Comparison of ENCODE assay signal across 18 cellular contexts in the genomic region with DNA sequence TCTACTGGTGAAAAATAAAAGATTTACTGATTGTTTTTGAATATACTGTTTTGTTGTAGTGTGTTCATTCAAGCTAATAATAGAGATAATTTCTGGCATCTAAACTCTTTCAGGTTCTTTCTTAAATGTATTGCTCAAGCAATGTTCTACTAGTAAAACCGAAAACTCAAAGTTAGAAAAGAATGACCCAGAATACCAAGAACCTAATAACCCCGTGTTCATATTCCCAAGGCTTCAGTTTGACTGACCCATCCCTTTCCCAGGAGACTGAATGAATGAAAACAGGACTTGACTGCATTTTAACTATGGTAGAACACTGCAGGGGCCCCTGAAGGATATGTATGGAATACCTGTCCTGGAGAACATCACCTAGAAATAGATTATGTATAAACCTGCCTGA.
DNase-seq lines count a peak whose midpoint lies in the region; ATAC-seq and TF ChIP-seq lines count a peak whose summit lies in the region.
"Had no signal": no experiment of that assay in that cellular context is flagged by ENCODE, and none has a peak within 500 bp of the region (broad histone marks: within the 10 kb centered on the region; RNA-seq: fewer than 3 reads in every experiment).

No MANE protein-coding gene starts in this region.

- no peak for TF ChIP-seq RAD21 in SK-N-SH (IDR thresholded peaks at IDR 0.05; ENCODE audit: low read length)

- no peaks in the 10 kb centered on the region for H3K4me1 Mint-ChIP-seq in MCF 10A (ENCODE audit: insufficient read depth, unreplicated experiment)

- no peak for TF ChIP-seq CTCF in breast epithelium (IDR thresholded peaks at IDR 0.05)
- TF ChIP-seq CTCF in MCF 10A (IDR thresholded peaks at IDR 0.05; ENCODE audit: unreplicated experiment) = no peak
- no peak for TF ChIP-seq CTCF in ascending aorta (IDR thresholded peaks at IDR 0.05)
- TF ChIP-seq CTCF in suprapubic skin (IDR thresholded peaks at IDR 0.05) = no peak
- TF ChIP-seq CTCF in vagina (IDR thresholded peaks at IDR 0.05) = no peak
- TF ChIP-seq CTCF in SK-N-SH (IDR thresholded peaks at IDR 0.05) = no peak

- no peaks in the 10 kb centered on the region for H3K9me3 Mint-ChIP-seq in MCF 10A (ENCODE audit: unreplicated experiment)
- H3K9me3 Mint-ChIP-seq: GM23338 had no signal

- no peaks in the 10 kb centered on the region for H3F3A ChIP-seq in SK-N-SH (replicated peaks; ENCODE audit: insufficient read depth)

- H3K4me1 ChIP-seq in breast epithelium (peaks cover 0 to 4% of the 10 kb centered on the region in 2 donors), ascending aorta (peaks cover 0 to 14% of the 10 kb centered on the region in 2 donors), suprapubic skin (peaks cover 38% of the 10 kb centered on the region), vagina (peaks cover 10% of the 10 kb centered on the region), SK-N-SH (ENCODE audit: control insufficient read depth in 1 of 2, insufficient read depth in 2 of 2, low read depth in 1 of 2, low read length in 1 of 2) (no peaks in the 10 kb centered on the region; a peak in 1 of 4 replicates)
- H3K4me1 ChIP-seq: A549 had no signal

- no peak overlapping the region for H3K27ac Mint-ChIP-seq in MCF 10A (ENCODE audit: low read depth, unreplicated experiment)
- H3K27ac Mint-ChIP-seq: CD4-positive, alpha-beta T cell; GM23338 had no signal

- TF ChIP-seq POLR2A in breast epithelium (IDR thresholded peaks at IDR 0.05) (no peak), suprapubic skin (IDR thresholded peaks at IDR 0.05) (no peak), vagina (IDR thresholded peaks at IDR 0.05) (no peak)

- no peak overlapping the region for H3K4me3 Mint-ChIP-seq in MCF 10A (ENCODE audit: unreplicated experiment)
- H3K4me3 Mint-ChIP-seq: CD4-positive, alpha-beta T cell; GM23338 had no signal

- no peaks in the 10 kb centered on the region for H3K9me2 ChIP-seq in SK-N-SH

- H3K36me3 Mint-ChIP-seq in MCF 10A (ENCODE audit: insufficient read depth, unreplicated experiment) = no peaks in the 10 kb centered on the region

- no peak overlapping the region for H3K9ac ChIP-seq in SK-N-SH

- no peaks in the 10 kb centered on the region for H3K36me3 ChIP-seq in breast epithelium
- H3K36me3 ChIP-seq in ascending aorta = no peaks in the 10 kb centered on the region
- H3K36me3 ChIP-seq in suprapubic skin = no peaks in the 10 kb centered on the region
- H3K36me3 ChIP-seq in vagina = no peaks in the 10 kb centered on the region
- H3K36me3 ChIP-seq in SK-N-SH (replicated peaks in 1 of 2; ENCODE audit: control insufficient read depth in 1 of 2, insufficient read depth in 2 of 2, low read length in 1 of 2) = no peaks in the 10 kb centered on the region

- H4K20me1 ChIP-seq in SK-N-SH (ENCODE audit: insufficient read depth) = no peaks in the 10 kb centered on the region

- no peaks in the 10 kb centered on the region for H3K27me3 Mint-ChIP-seq in MCF 10A (ENCODE audit: insufficient read depth, unreplicated experiment)
- H3K27me3 Mint-ChIP-seq: CD4-positive, alpha-beta T cell had no signal

- no peak overlapping the region for H3K4me2 ChIP-seq in SK-N-SH
- H3K4me2 ChIP-seq: A549, GM23338 had no signal

- BruUV-seq in MCF 10A (replicated peaks; lab: Mats Ljungman, UMichigan) = no TSS peak

- H3K9me3 ChIP-seq in breast epithelium (no peaks in the 10 kb centered on the region), ascending aorta (no peaks in the 10 kb centered on the region), suprapubic skin (no peaks in the 10 kb centered on the region), vagina (no peaks in the 10 kb centered on the region), SK-N-SH (no peaks in the 10 kb centered on the region)
- H3K9me3 ChIP-seq: A549 had no signal

- intact Hi-C loops in breast epithelium (cut with DNase I; ENCODE audit: low total_unique reads) (no loop called here), MCF 10A (cut with micrococcal nuclease) (no loop called here), ascending aorta (cut with DNase I) (no loop called here), vagina (cut with DNase I) (no loop called here)

- POLR2A ChIA-PET in MCF 10A (lab: Yijun Ruan, JAX) (no interaction called here), SK-N-SH (lab: Yijun Ruan, JAX) (no interaction called here)

- 50% methylated on average over 2 of the region's 2 CpGs for WGBS in suprapubic skin
- 14% methylated on average over 2 of the region's 2 CpGs for WGBS in SK-N-SH (ENCODE audit: low lambda C conversion rate)

- H3K27me3 ChIP-seq in breast epithelium (no peaks in the 10 kb centered on the region), ascending aorta (no peaks in the 10 kb centered on the region), suprapubic skin (no peaks in the 10 kb centered on the region), vagina (no peaks in the 10 kb centered on the region), SK-N-SH (ENCODE audit: insufficient read depth) (no peaks in the 10 kb centered on the region)

- no peak for TF ChIP-seq EP300 in suprapubic skin (IDR thresholded peaks at IDR 0.05)
- TF ChIP-seq EP300 in SK-N-SH (IDR thresholded peaks at IDR 0.05; ENCODE audit: borderline replicate concordance in 1 of 2, low read depth in 1 of 2, low read length in 1 of 2) = no peak

- CTCF ChIA-PET in MCF 10A (lab: Yijun Ruan, JAX) = no interaction called here
- CTCF ChIA-PET in SK-N-SH (lab: Yijun Ruan, JAX) = no interaction called here

- ATAC-seq in HG03025 (IDR thresholded peaks at IDR 0.05; ENCODE audit: low FRiP score, unreplicated experiment) = no peak
- ATAC-seq: A549, GM23338 had no signal

- H3K4me3 ChIP-seq in breast epithelium (no peak overlapping the region), ascending aorta (no peak overlapping the region), suprapubic skin (no peak overlapping the region), vagina (no peak overlapping the region), SK-N-SH (ENCODE audit: low read depth in 2 of 2, low read length in 1 of 2) (no peak overlapping the region)
- H3K4me3 ChIP-seq: A549, GM23338 had no signal

- H2AFZ ChIP-seq in SK-N-SH (ENCODE audit: low read depth) = no peak overlapping the region
- H2AFZ ChIP-seq: GM23338 had no signal

- no peaks in the 10 kb centered on the region for H3K79me2 ChIP-seq in SK-N-SH (ENCODE audit: insufficient read depth)

- H3K27ac ChIP-seq in breast epithelium = peak overlapping the region; percentile 62 to 70
- peak overlapping the region; percentile 65 to 69 for H3K27ac ChIP-seq in ascending aorta
- H3K27ac ChIP-seq in suprapubic skin = peak overlapping the region; percentile 69
- H3K27ac ChIP-seq in vagina = peak overlapping the region; percentile 30
- no peak overlapping the region for H3K27ac ChIP-seq in SK-N-SH (ENCODE audit: low read depth in 2 of 2, low read length in 1 of 2)
- H3K27ac ChIP-seq: 22Rv1, A549, C4-2B had no signal

- DNase-seq in breast epithelium (ENCODE audit: low spot score in 2 of 2) (no peak), MCF 10A (ENCODE audit: unreplicated experiment) (no peak), ascending aorta (ENCODE audit: low spot score in 2 of 2) (no peak), suprapubic skin (ENCODE audit: low spot score in 2 of 2) (no peak), vagina (ENCODE audit: extremely low spot score in 2 of 2) (no peak), SK-N-SH (no peak)
- DNase-seq: AML-193; CD4-positive, alpha-beta T cell; DMS153; DMS79; GDM1; HCEC 1CT; IMR-90 had no signal

TF ChIP-seq in SK-N-SH, 30 proteins besides CTCF, POLR2A, EP300 and RAD21:
- no peak for TF ChIP-seq TCF12 (IDR thresholded peaks at IDR 0.05)
- no peak for TF ChIP-seq JUND (IDR thresholded peaks at IDR 0.05)
- TF ChIP-seq TAF1 (IDR thresholded peaks at IDR 0.05; ENCODE audit: borderline replicate concordance, low read depth, low read length) = no peak
- no peak for TF ChIP-seq FOSL2 (IDR thresholded peaks at IDR 0.05; ENCODE audit: borderline replicate concordance, low read depth)
- TF ChIP-seq MXI1 (IDR thresholded peaks at IDR 0.05; ENCODE audit: low read depth, low read length) = no peak
- no peak for TF ChIP-seq ELF1 (IDR thresholded peaks at IDR 0.05)
- TF ChIP-seq SIN3A (IDR thresholded peaks at IDR 0.05; ENCODE audit: borderline replicate concordance, low read depth, low read length) = no peak
- no peak for TF ChIP-seq CHD2 (IDR thresholded peaks at IDR 0.05; ENCODE audit: low read length, partially characterized antibody)
- no peak for TF ChIP-seq FOXM1 (IDR thresholded peaks at IDR 0.05; ENCODE audit: low read depth)
- TF ChIP-seq RFX5 (IDR thresholded peaks at IDR 0.05; ENCODE audit: low read length) = no peak
- no peak for TF ChIP-seq GATA2 (CRISPR knock-in tag; IDR thresholded peaks at IDR 0.05)
- no peak for TF ChIP-seq MEF2A (IDR thresholded peaks at IDR 0.05; ENCODE audit: borderline replicate concordance, low read depth)
- TF ChIP-seq, protein P1, sequence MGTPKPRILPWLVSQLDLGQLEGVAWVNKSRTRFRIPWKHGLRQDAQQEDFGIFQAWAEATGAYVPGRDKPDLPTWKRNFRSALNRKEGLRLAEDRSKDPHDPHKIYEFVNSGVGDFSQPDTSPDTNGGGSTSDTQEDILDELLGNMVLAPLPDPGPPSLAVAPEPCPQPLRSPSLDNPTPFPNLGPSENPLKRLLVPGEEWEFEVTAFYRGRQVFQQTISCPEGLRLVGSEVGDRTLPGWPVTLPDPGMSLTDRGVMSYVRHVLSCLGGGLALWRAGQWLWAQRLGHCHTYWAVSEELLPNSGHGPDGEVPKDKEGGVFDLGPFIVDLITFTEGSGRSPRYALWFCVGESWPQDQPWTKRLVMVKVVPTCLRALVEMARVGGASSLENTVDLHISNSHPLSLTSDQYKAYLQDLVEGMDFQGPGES (IDR thresholded peaks at IDR 0.05; ENCODE audit: low read depth, low read length) = no peak
- TF ChIP-seq, protein P2, sequence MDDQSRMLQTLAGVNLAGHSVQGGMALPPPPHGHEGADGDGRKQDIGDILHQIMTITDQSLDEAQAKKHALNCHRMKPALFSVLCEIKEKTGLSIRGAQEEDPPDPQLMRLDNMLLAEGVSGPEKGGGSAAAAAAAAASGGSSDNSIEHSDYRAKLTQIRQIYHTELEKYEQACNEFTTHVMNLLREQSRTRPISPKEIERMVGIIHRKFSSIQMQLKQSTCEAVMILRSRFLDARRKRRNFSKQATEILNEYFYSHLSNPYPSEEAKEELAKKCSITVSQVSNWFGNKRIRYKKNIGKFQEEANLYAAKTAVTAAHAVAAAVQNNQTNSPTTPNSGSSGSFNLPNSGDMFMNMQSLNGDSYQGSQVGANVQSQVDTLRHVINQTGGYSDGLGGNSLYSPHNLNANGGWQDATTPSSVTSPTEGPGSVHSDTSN (IDR thresholded peaks at IDR 0.05) = no peak
- no peak for TF ChIP-seq TEAD4 (IDR thresholded peaks at IDR 0.05; ENCODE audit: borderline replicate concordance, insufficient read depth)
- TF ChIP-seq FOXJ3 (CRISPR knock-in tag; IDR thresholded peaks at IDR 0.05) = no peak
- TF ChIP-seq NRF1 (IDR thresholded peaks at IDR 0.05; ENCODE audit: low read depth, low read length) = no peak
- no peak for TF ChIP-seq EZH2phosphoT487 (IDR thresholded peaks at IDR 0.05; ENCODE audit: borderline replicate concordance, low read depth)
- no peak for TF ChIP-seq YY1 (IDR thresholded peaks at IDR 0.05; ENCODE audit: low read depth)

Comparison
In these comparisons a context has a peak if more than half of its experiments do, and no peak if none do; other contexts are left out.
1. H3K27ac ChIP-seq: peak in breast epithelium (2 of 2), ascending aorta (2 of 2), suprapubic skin (single experiment) and vagina (single experiment); none in SK-N-SH (0 of 2).